In the genomic region with DNA sequence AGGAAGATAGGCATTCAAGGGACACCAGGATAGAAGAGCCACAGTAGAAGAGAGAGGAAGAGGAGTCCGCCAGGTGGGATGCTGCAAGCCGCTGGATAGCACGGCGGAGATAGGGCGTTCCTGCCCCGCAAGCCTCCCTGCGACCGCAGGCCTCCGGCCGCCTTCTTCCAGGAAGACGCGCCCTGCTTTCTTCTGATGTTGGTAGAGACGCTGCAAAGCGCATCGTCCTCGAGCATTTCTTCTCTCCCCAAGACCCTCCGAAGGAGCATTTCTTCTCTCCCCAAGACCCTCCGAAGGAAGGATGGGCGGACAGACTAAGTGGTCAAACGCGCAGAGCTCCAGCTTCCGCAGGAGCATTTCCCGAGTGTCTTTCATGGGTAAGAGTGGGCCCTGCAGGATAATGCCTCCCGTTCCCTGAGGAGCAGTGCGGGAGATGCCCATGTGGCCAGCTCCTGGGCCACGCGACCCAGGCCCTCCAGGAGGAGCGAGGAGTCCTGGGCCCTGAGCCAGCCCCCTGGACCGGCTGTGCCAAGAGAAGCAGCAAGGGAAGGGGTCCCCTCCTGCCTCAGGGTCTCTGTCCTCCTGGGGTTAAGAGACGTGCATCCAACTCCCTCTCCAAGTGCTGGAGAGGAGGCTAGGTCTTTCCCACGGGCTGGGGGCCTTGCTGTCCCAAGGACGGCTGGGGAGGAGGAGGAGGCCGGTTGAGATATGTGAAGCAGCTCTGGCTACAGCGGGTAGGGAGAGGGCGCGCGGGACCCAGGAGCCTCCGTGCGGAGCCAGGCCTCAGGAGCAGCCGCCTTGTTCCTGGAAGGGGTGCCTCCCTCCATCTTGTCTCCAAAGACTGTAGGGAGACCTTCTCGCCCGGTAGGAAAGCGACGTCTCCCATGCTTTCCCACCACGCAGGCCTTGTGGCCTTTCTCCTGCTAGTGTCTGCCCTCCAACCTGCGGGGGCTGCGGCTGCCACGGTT, we compare ENCODE assay signal across 8 cellular contexts.
DNase-seq lines count a peak whose midpoint lies in the region; FAIRE-seq and TF ChIP-seq lines count a peak whose summit lies in the region.
"Not testable (repeated sequence)": the region's sequence is repeated elsewhere in the genome, so short reads cannot be mapped to it uniquely, and the experiment has no call there.

No MANE protein-coding gene starts in this region.

- H3K79me1 ChIP-seq in mesendoderm (ENCODE audit: low read length) = not testable (repeated sequence)

- not testable (repeated sequence) for BruUV-seq in endothelial cell of umbilical vein (replicated peaks; lab: Mats Ljungman, UMichigan)

- not testable (repeated sequence) for H3K36me3 ChIP-seq in H7 (replicated peaks; ENCODE audit: control insufficient read depth, insufficient read depth, low read length); endothelial cell of umbilical vein (ENCODE audit: control insufficient read depth in 2 of 2, extremely low read depth in 1 of 2, insufficient read depth in 2 of 2, low read length in 2 of 2); mesendoderm (ENCODE audit: control insufficient read depth, insufficient read depth, low read length)

- POLR2A ChIA-PET in activated CD4-positive, alpha-beta T cell treated with anti-CD3 and anti-CD28 coated beads, Interleukin-2, amount 10 ng/mL, durations not matched to agents 7 days and 5 days (lab: Charles Lee); endothelial cell of umbilical vein (lab: Charles Lee): not testable (repeated sequence)

- DNase-seq in 8988T (peak; percentile 3), H7 (peak; percentile 79), astrocyte of the hippocampus (ENCODE audit: low read depth, low spot score) (peak; percentile 2), endothelial cell of umbilical vein (ENCODE audit: low read depth, low spot score) (peak; percentile 0), mesendoderm (peak; percentile 56), posterior vena cava (ENCODE audit: low spot score) (peak; percentile 67)
- not testable (repeated sequence) for DNase-seq in activated CD4-positive, alpha-beta T cell treated with anti-CD3 and anti-CD28 coated beads, Interleukin-2, amount 10 ng/mL, durations not matched to agents 7 days and 5 days

- H3K18ac ChIP-seq in mesendoderm (ENCODE audit: low read length) = not testable (repeated sequence)

- H4K20me1 ChIP-seq in endothelial cell of umbilical vein (replicated peaks; ENCODE audit: control insufficient read depth, extremely low read depth, insufficient read depth, low read length) = not testable (repeated sequence)

- H3K4me3 ChIP-seq in H7 (ENCODE audit: insufficient read depth, low read depth, low read length) (peak overlapping the region; percentile 40), iPS-18c (ENCODE audit: insufficient read depth, low read depth, low read length) (peak overlapping the region; percentile 36; the same call in 1 of the 2 replicates)
- H3K4me3 ChIP-seq in endothelial cell of umbilical vein (replicated peaks in 1 of 3; ENCODE audit: insufficient read depth in 1 of 3, low read depth in 1 of 3, low read length in 3 of 3); mesendoderm (ENCODE audit: low read length): not testable (repeated sequence)

- H2AFZ ChIP-seq in endothelial cell of umbilical vein (ENCODE audit: low read depth, low read length) = not testable (repeated sequence)

- intact Hi-C loops in endothelial cell of umbilical vein (cut with micrococcal nuclease); posterior vena cava (cut with DNase I): not testable (repeated sequence)

- dilution Hi-C loops in endothelial cell of umbilical vein (cut with MboI; ENCODE audit: extremely low pct_ligation_motif_present, low sequenced_read_pairs) = not testable (repeated sequence)

- H3K79me2 ChIP-seq in endothelial cell of umbilical vein (ENCODE audit: control insufficient read depth, insufficient read depth, low read length); mesendoderm (ENCODE audit: control insufficient read depth, insufficient read depth, low read length): not testable (repeated sequence)

- peaks cover 10% of the 10 kb centered on the region for H3K4me1 Mint-ChIP-seq in activated CD4-positive, alpha-beta T cell treated with anti-CD3 and anti-CD28 coated beads, Interleukin-2, amount 10 ng/mL, durations not matched to agents 7 days and 5 days

- H3K56ac ChIP-seq in mesendoderm (ENCODE audit: low read length) = peak overlapping the region; percentile 38

- H3K9me3 ChIP-seq in endothelial cell of umbilical vein (replicated peaks; ENCODE audit: control insufficient read depth, insufficient read depth, low read length); iPS-18c (ENCODE audit: control insufficient read depth, insufficient read depth, low read length): not testable (repeated sequence)

- H3K27ac ChIP-seq in endothelial cell of umbilical vein (ENCODE audit: insufficient read depth, low read depth, low read length); mesendoderm (ENCODE audit: low read depth, low read length): not testable (repeated sequence)

- not testable (repeated sequence) for H4K8ac ChIP-seq in mesendoderm (ENCODE audit: low read depth, low read length)

- H3K9me3 Mint-ChIP-seq in activated CD4-positive, alpha-beta T cell treated with anti-CD3 and anti-CD28 coated beads, Interleukin-2, amount 10 ng/mL, durations not matched to agents 7 days and 5 days = not testable (repeated sequence)

- not testable (repeated sequence) for FAIRE-seq in endothelial cell of umbilical vein (lab: Jason Lieb, UNC)

- H2BK120ac ChIP-seq in mesendoderm (ENCODE audit: low read depth, low read length) = not testable (repeated sequence)

- H3K4me1 ChIP-seq in endothelial cell of umbilical vein (ENCODE audit: control insufficient read depth, extremely low read depth, insufficient read depth, low read length); mesendoderm (ENCODE audit: control insufficient read depth, low read depth, low read length): not testable (repeated sequence)

- not testable (repeated sequence) for H3K4ac ChIP-seq in mesendoderm (ENCODE audit: low read depth, low read length)

- not testable (repeated sequence) for H3K9ac ChIP-seq in endothelial cell of umbilical vein (replicated peaks; ENCODE audit: extremely low read depth, insufficient read depth, low read length)
- peak overlapping the region; percentile 10 for H3K9ac ChIP-seq in mesendoderm (ENCODE audit: low read length)

- peaks cover 27% of the 10 kb centered on the region for H3K27me3 ChIP-seq in H7 (ENCODE audit: control insufficient read depth, insufficient read depth, low read length)
- peaks cover 16 to 30% of the 10 kb centered on the region in 2 experiments for H3K27me3 ChIP-seq in endothelial cell of umbilical vein (ENCODE audit: control insufficient read depth in 2 of 2, insufficient read depth in 2 of 2, low read length in 2 of 2)
- H3K27me3 ChIP-seq in mesendoderm (ENCODE audit: insufficient read depth, low read length, poor library complexity) = not testable (repeated sequence)

- H3K23ac ChIP-seq in mesendoderm (ENCODE audit: low read length) = not testable (repeated sequence)

- H4K5ac ChIP-seq in mesendoderm (ENCODE audit: low read length) = not testable (repeated sequence)

- not testable (repeated sequence) for H3K27ac Mint-ChIP-seq in activated CD4-positive, alpha-beta T cell treated with anti-CD3 and anti-CD28 coated beads, Interleukin-2, amount 10 ng/mL, durations not matched to agents 7 days and 5 days

- TF ChIP-seq CTCF in endothelial cell of umbilical vein (IDR thresholded peaks at IDR 0.05; ENCODE audit: extremely low read depth in 1 of 2, insufficient read depth in 1 of 2, low read depth in 1 of 2, low read length in 2 of 2) = not testable (repeated sequence)

- no CpG with 5 or more reads among the region's 48 CpGs for WGBS in mesendoderm (ENCODE audit: extremely low coverage, insufficient coverage, low lambda C conversion rate)

- H3K4me3 Mint-ChIP-seq in activated CD4-positive, alpha-beta T cell treated with anti-CD3 and anti-CD28 coated beads, Interleukin-2, amount 10 ng/mL, durations not matched to agents 7 days and 5 days = peak overlapping the region; percentile 5

- H3K36me3 Mint-ChIP-seq in activated CD4-positive, alpha-beta T cell treated with anti-CD3 and anti-CD28 coated beads, Interleukin-2, amount 10 ng/mL, durations not matched to agents 7 days and 5 days (ENCODE audit: low read depth) = not testable (repeated sequence)

- H3K9me1 ChIP-seq in endothelial cell of umbilical vein (replicated peaks; ENCODE audit: control insufficient read depth, extremely low read depth, insufficient read depth, low read length) = not testable (repeated sequence)

- H2AK5ac ChIP-seq in mesendoderm (ENCODE audit: low read length) = not testable (repeated sequence)

- H2BK15ac ChIP-seq in mesendoderm (replicated peaks; ENCODE audit: low read depth) = not testable (repeated sequence)

- CTCF ChIA-PET in activated CD4-positive, alpha-beta T cell treated with anti-CD3 and anti-CD28 coated beads, Interleukin-2, amount 10 ng/mL, durations not matched to agents 7 days and 5 days (lab: Charles Lee); endothelial cell of umbilical vein (lab: Charles Lee): not testable (repeated sequence)

- not testable (repeated sequence) for H3K4me2 ChIP-seq in endothelial cell of umbilical vein (ENCODE audit: insufficient read depth, low read length)
- peak overlapping the region; percentile 53 for H3K4me2 ChIP-seq in mesendoderm (ENCODE audit: low read length)

- not testable (repeated sequence) for TF ChIP-seq POLR2A in endothelial cell of umbilical vein (IDR thresholded peaks at IDR 0.05; ENCODE audit: low read depth, low read length)

- H2BK5ac ChIP-seq in mesendoderm (ENCODE audit: low read length) = not testable (repeated sequence)

- peaks cover 30% of the 10 kb centered on the region for H3K27me3 Mint-ChIP-seq in activated CD4-positive, alpha-beta T cell treated with anti-CD3 and anti-CD28 coated beads, Interleukin-2, amount 10 ng/mL, durations not matched to agents 7 days and 5 days

TF ChIP-seq in endothelial cell of umbilical vein, 7 proteins besides CTCF, POLR2A, EP300 and RAD21:
- TF ChIP-seq EZH2 (IDR thresholded peaks at IDR 0.05; ENCODE audit: borderline replicate concordance, low read depth, low read length, severe bottlenecking) = peak; percentile 74
